ENCODE assay signal across 21 cellular contexts in genomic region chr1:234090212-234091064, GRCh38.
DNase-seq lines count a peak whose midpoint lies in the region; ATAC-seq and TF ChIP-seq lines count a peak whose summit lies in the region.
"Had no signal": no experiment of that assay in that cellular context is flagged by ENCODE, and none has a peak within 500 bp of the region (broad histone marks: within the 10 kb centered on the region; RNA-seq: fewer than 3 reads in every experiment).

No MANE protein-coding gene starts in this region.

- H3K27me3 Mint-ChIP-seq in endodermal cell (ENCODE audit: insufficient read depth), result peaks cover 3% of the 10 kb centered on the region

- peaks cover 8% of the 10 kb centered on the region; the same call in 1 of the 2 replicates for H3K4me1 ChIP-seq in HEK293 (ENCODE audit: control insufficient read depth, insufficient read depth, low read length)
- H3K4me1 ChIP-seq in endodermal cell (ENCODE audit: control insufficient read depth, insufficient read depth, low read length), result peaks cover 23% of the 10 kb centered on the region
- no peaks in the 10 kb centered on the region for H3K4me1 ChIP-seq in lung (ENCODE audit: control insufficient read depth in 2 of 2, insufficient read depth in 2 of 2, low read length in 2 of 2)
- H3K4me1 ChIP-seq: BE2C had no signal

- H3K9ac ChIP-seq in endodermal cell (ENCODE audit: extremely low read depth, low read length, poor library complexity, severe bottlenecking), result no peak overlapping the region
- H3K9ac ChIP-seq: BLaER1 treated with 17β-estradiol and CSF1 and Interleukin-3, amounts not matched to agents 10 nM and 100 nM had no signal

- H3K27ac ChIP-seq in HEK293 (ENCODE audit: extremely low read depth, low read depth, low read length), result no peak overlapping the region
- no peak overlapping the region for H3K27ac ChIP-seq in endodermal cell (ENCODE audit: low read depth, low read length)
- H3K27ac ChIP-seq in lung (ENCODE audit: low read depth in 1 of 2, low read length in 1 of 2), result peak overlapping the region in 1 of 2 donors; percentile 12
- H3K27ac ChIP-seq: A549; BLaER1 treated with 17β-estradiol and CSF1 and Interleukin-3, amounts not matched to agents 10 nM and 100 nM had no signal

- TF ChIP-seq CTCF in HEK293 (tag by site-specific recombination; IDR thresholded peaks at IDR 0.05), result no peak
- no peak for TF ChIP-seq CTCF in endodermal cell (conservative IDR thresholded peaks at IDR 0.05)
- no peak for TF ChIP-seq CTCF in lung (IDR thresholded peaks at IDR 0.05; ENCODE audit: control extremely low read depth, extremely low read depth)

- POLR2A ChIA-PET in HEK293 (lab: Yijun Ruan, JAX), result no interaction called here

- no peak overlapping the region for H3K4me3 ChIP-seq in HEK293 (ENCODE audit: low read depth, low read length)
- peak overlapping the region; percentile 22 for H3K4me3 ChIP-seq in endodermal cell (ENCODE audit: low read length)
- H3K4me3 ChIP-seq in lung, result no peak overlapping the region
- H3K4me3 ChIP-seq: A549; BLaER1 treated with 17β-estradiol and CSF1 and Interleukin-3, amounts not matched to agents 10 nM and 100 nM; GM23338 had no signal

- peak; percentile 38 for ATAC-seq in lung (ENCODE audit: insufficient read depth, low FRiP score)
- ATAC-seq: A549 had no signal

- 90 to 91% methylated on average over 8 of the region's 8 CpGs for WGBS in endodermal cell (ENCODE audit: insufficient coverage in 1 of 2, insufficient read length in 1 of 2), 2 experiments
- 77 to 85% methylated on average over 8 of the region's 8 CpGs for WGBS in lung, 2 donors

- no peaks in the 10 kb centered on the region for H3K36me3 Mint-ChIP-seq in endodermal cell (ENCODE audit: low read depth)
- H3K36me3 Mint-ChIP-seq: CD14-positive monocyte; CD8-positive, alpha-beta memory T cell had no signal

- peaks cover 45% of the 10 kb centered on the region for H3K4me1 Mint-ChIP-seq in endodermal cell
- H3K4me1 Mint-ChIP-seq: CD8-positive, alpha-beta memory T cell; GM23338 had no signal

- no peak overlapping the region for H3K4me3 Mint-ChIP-seq in endodermal cell
- H3K4me3 Mint-ChIP-seq: CD14-positive monocyte; CD4-positive, alpha-beta T cell; CD8-positive, alpha-beta memory T cell; GM23338; H9; HFFc6 had no signal

- H3K9me3 ChIP-seq in HEK293 (ENCODE audit: control insufficient read depth, insufficient read depth, low read depth, low read length), result no peaks in the 10 kb centered on the region
- H3K9me3 ChIP-seq in endodermal cell (ENCODE audit: control insufficient read depth, low read length), result peaks cover 19% of the 10 kb centered on the region
- peaks cover 0 to 5% of the 10 kb centered on the region in 2 donors for H3K9me3 ChIP-seq in lung (ENCODE audit: control insufficient read depth in 2 of 2, insufficient read depth in 1 of 2, low read length in 1 of 2)
- H3K9me3 ChIP-seq: BE2C had no signal

- CTCF ChIA-PET in HEK293 (lab: Yijun Ruan, JAX), result interaction anchor here (0.7 to 1.2 kb wide), 3 partner anchors 17 to 26 kb away, joined by 3 read pairs; no protein-coding TSS in a partner anchor

- H3K27ac Mint-ChIP-seq in endodermal cell, result no peak overlapping the region
- H3K27ac Mint-ChIP-seq: CD4-positive, alpha-beta T cell; CD8-positive, alpha-beta memory T cell; GM23338; H9; HFFc6 had no signal

- DNase-seq in endodermal cell (no peak), lung (ENCODE audit: low spot score) (peak; percentile 33), DMS79 treated with DMSO at 0.1 percent for 48 hours (lab: John Stamatoyannopoulos, UW) (no peak), T-helper 2 cell (no peak), OCI-M2 (lab: John Stamatoyannopoulos, UW; ENCODE audit: unreplicated experiment) (no peak)
- DNase-seq: 8988T; ACHN; AML-193; BE2C; CD4-positive, alpha-beta T cell; CD8-positive, alpha-beta memory T cell; DMS 273 treated with DMSO at 0.1 percent for 48 hours; DMS79; GF-D8; H9; HFFc6 had no signal

- H3K27me3 ChIP-seq in endodermal cell (ENCODE audit: control insufficient read depth, insufficient read depth, low read length, poor library complexity, severe bottlenecking) (no peaks in the 10 kb centered on the region), lung (ENCODE audit: control insufficient read depth, insufficient read depth) (no peaks in the 10 kb centered on the region)
- H3K27me3 ChIP-seq: BE2C; BLaER1 treated with 17β-estradiol and CSF1 and Interleukin-3, amounts not matched to agents 10 nM and 100 nM had no signal

- H3K36me3 ChIP-seq in HEK293 (ENCODE audit: control insufficient read depth in 2 of 2, insufficient read depth in 1 of 2, low read length in 2 of 2), result no peaks in the 10 kb centered on the region
- H3K36me3 ChIP-seq in endodermal cell (ENCODE audit: control insufficient read depth, insufficient read depth, low read length), result no peaks in the 10 kb centered on the region
- H3K36me3 ChIP-seq in lung (ENCODE audit: control insufficient read depth in 2 of 2, insufficient read depth in 2 of 2, low read length in 2 of 2), result no peaks in the 10 kb centered on the region
- H3K36me3 ChIP-seq: BE2C; BLaER1 treated with 17β-estradiol and CSF1 and Interleukin-3, amounts not matched to agents 10 nM and 100 nM had no signal

- peaks cover 6% of the 10 kb centered on the region for H3K9me3 Mint-ChIP-seq in endodermal cell
- H3K9me3 Mint-ChIP-seq: GM23338, H9 had no signal

TF ChIP-seq in HEK293, 187 proteins besides CTCF, POLR2A, EP300 and RAD21:
- TF ChIP-seq ZNF239 (tag by site-specific recombination; IDR thresholded peaks at IDR 0.05) (no peak), ZSCAN30 (tag by site-specific recombination; IDR thresholded peaks at IDR 0.05) (no peak), SP3 (tag by site-specific recombination; IDR thresholded peaks at IDR 0.05) (no peak), ZNF776 (tag by site-specific recombination; IDR thresholded peaks at IDR 0.05; ENCODE audit: borderline replicate concordance) (no peak), ZNF624 (tag by site-specific recombination; IDR thresholded peaks at IDR 0.05) (no peak), SETDB1 (IDR thresholded peaks at IDR 0.05; ENCODE audit: insufficient read length, low read length) (peak; percentile 76), ZNF391 (tag by site-specific recombination; IDR thresholded peaks at IDR 0.05; ENCODE audit: borderline replicate concordance, low read depth) (no peak), ZNF274 (IDR thresholded peaks at IDR 0.05; ENCODE audit: low read length) (no peak), ZNF274 (tag by site-specific recombination; IDR thresholded peaks at IDR 0.05; ENCODE audit: borderline replicate concordance) (no peak), ZNF311 (tag by site-specific recombination; IDR thresholded peaks at IDR 0.05; ENCODE audit: borderline replicate concordance) (no peak), SCRT2 (tag by site-specific recombination; IDR thresholded peaks at IDR 0.05) (peak; percentile 62; the same call in 1 of the 2 replicates)
